14 cellular contexts compared by ENCODE assay signal in genomic region chr15:70261083-70261482, GRCh38.
A peak's percentile ranks its signal among the peaks of the same experiment; 100 is the strongest.
DNase-seq lines count a peak whose midpoint lies in the region; ATAC-seq, FAIRE-seq and TF ChIP-seq lines count a peak whose summit lies in the region.
"Had no signal": no experiment of that assay in that cellular context is flagged by ENCODE, and none has a peak within 500 bp of the region (broad histone marks: within the 10 kb centered on the region; RNA-seq: fewer than 3 reads in every experiment).

No MANE protein-coding gene starts in this region.

- H3K4me3 Mint-ChIP-seq in activated CD8-positive, alpha-beta memory T cell treated with anti-CD3 and anti-CD28 coated beads, Interleukin-2, amount 10 ng/mL, durations not matched to agents 7 days and 5 days: no peak overlapping the region
- H3K4me3 Mint-ChIP-seq: GM23338 had no signal

- H3K9ac ChIP-seq in kidney (ENCODE audit: low read length in 2 of 2): no peak overlapping the region

- H3K9me3 Mint-ChIP-seq in activated CD8-positive, alpha-beta memory T cell treated with anti-CD3 and anti-CD28 coated beads, Interleukin-2, amount 10 ng/mL, durations not matched to agents 7 days and 5 days (ENCODE audit: low read depth): no peaks in the 10 kb centered on the region
- H3K9me3 Mint-ChIP-seq: CD4-positive, alpha-beta memory T cell; GM23338 had no signal

- peaks cover 16 to 23% of the 10 kb centered on the region in 2 donors for H3K4me1 ChIP-seq in kidney (ENCODE audit: control insufficient read depth in 1 of 2, insufficient read depth in 1 of 2, low read depth in 1 of 2, low read length in 2 of 2)

- peaks cover 29% of the 10 kb centered on the region for H3K27me3 Mint-ChIP-seq in activated CD8-positive, alpha-beta memory T cell treated with anti-CD3 and anti-CD28 coated beads, Interleukin-2, amount 10 ng/mL, durations not matched to agents 7 days and 5 days
- H3K27me3 Mint-ChIP-seq: CD4-positive, alpha-beta memory T cell had no signal

- no peaks in the 10 kb centered on the region for H3K9me3 ChIP-seq in KOPT-K1 (ENCODE audit: insufficient read depth, low read length, poor library complexity, severe bottlenecking)
- H3K9me3 ChIP-seq in kidney (ENCODE audit: control insufficient read depth in 1 of 2, low read length in 2 of 2): no peaks in the 10 kb centered on the region
- H3K9me3 ChIP-seq: HAP-1 had no signal

- CTCF ChIA-PET in activated CD8-positive, alpha-beta memory T cell treated with anti-CD3 and anti-CD28 coated beads, Interleukin-2, amount 10 ng/mL, durations not matched to agents 7 days and 5 days (lab: Charles Lee): no interaction called here

- H3K36me3 ChIP-seq in KOPT-K1 (ENCODE audit: insufficient read depth, low read length) (no peaks in the 10 kb centered on the region), kidney (ENCODE audit: control insufficient read depth in 1 of 2, insufficient read depth in 2 of 2, low read length in 2 of 2) (no peaks in the 10 kb centered on the region)
- H3K36me3 ChIP-seq: HAP-1 had no signal

- no peaks in the 10 kb centered on the region for H3K36me3 Mint-ChIP-seq in activated CD8-positive, alpha-beta memory T cell treated with anti-CD3 and anti-CD28 coated beads, Interleukin-2, amount 10 ng/mL, durations not matched to agents 7 days and 5 days
- H3K36me3 Mint-ChIP-seq: CD4-positive, alpha-beta memory T cell had no signal

- peak overlapping the region; percentile 96 for H3K27ac ChIP-seq in KOPT-K1 (ENCODE audit: low read depth, low read length, poor library complexity, severe bottlenecking)
- no peak overlapping the region for H3K27ac ChIP-seq in kidney (ENCODE audit: low read depth in 2 of 2, low read length in 2 of 2)
- H3K27ac ChIP-seq: C4-2B had no signal

- intact Hi-C loops in kidney (cut with DNase I): no loop called here

- no peak overlapping the region for H3K4me3 ChIP-seq in kidney (ENCODE audit: low read length in 2 of 2)
- H3K4me3 ChIP-seq: GM23338, HAP-1 had no signal

- TF ChIP-seq CTCF in kidney (IDR thresholded peaks at IDR 0.05; ENCODE audit: borderline replicate concordance, extremely low read depth, insufficient read depth): no peak
- TF ChIP-seq CTCF in GM10266 (IDR thresholded peaks at IDR 0.05; ENCODE audit: control insufficient read depth, insufficient read depth, low read depth, missing control alignments): no peak

- ATAC-seq in activated CD8-positive, alpha-beta memory T cell treated with anti-CD3 and anti-CD28 coated beads, Interleukin-2, amount 10 ng/mL, durations not matched to agents 7 days and 5 days: no peak
- ATAC-seq in GM19467 (IDR thresholded peaks at IDR 0.05; ENCODE audit: unreplicated experiment): no peak
- ATAC-seq: GM23338 had no signal

- FAIRE-seq in kidney (lab: Jason Lieb, UNC): no peak
- peak; percentile 89 for FAIRE-seq in urothelium cell line (lab: Jason Lieb, UNC)
- FAIRE-seq: GM12891 had no signal

- DNase-seq in activated CD8-positive, alpha-beta memory T cell treated with anti-CD3 and anti-CD28 coated beads for 24 hours: peak; percentile 57
- no peak for DNase-seq in activated CD8-positive, alpha-beta memory T cell treated with anti-CD3 and anti-CD28 coated beads, Interleukin-2, amount 10 ng/mL, durations not matched to agents 7 days and 5 days
- peak; percentile 37 for DNase-seq in kidney
- DNase-seq in urothelium cell line (ENCODE audit: low spot score): no peak
- DNase-seq in GM10266 (ENCODE audit: extremely low spot score): no peak
- DNase-seq: 8988T; CD4-positive, alpha-beta memory T cell; DMS79 had no signal

- H3K4me1 Mint-ChIP-seq in activated CD8-positive, alpha-beta memory T cell treated with anti-CD3 and anti-CD28 coated beads, Interleukin-2, amount 10 ng/mL, durations not matched to agents 7 days and 5 days: peaks cover 34% of the 10 kb centered on the region

- H3K27ac Mint-ChIP-seq in activated CD8-positive, alpha-beta memory T cell treated with anti-CD3 and anti-CD28 coated beads, Interleukin-2, amount 10 ng/mL, durations not matched to agents 7 days and 5 days: no peak overlapping the region
- H3K27ac Mint-ChIP-seq: GM23338 had no signal

Comparison
In these comparisons a context has a peak if more than half of its experiments do, and no peak if none do; other contexts are left out.
1. DNase-seq: peak in activated CD8-positive, alpha-beta memory T cell treated with anti-CD3 and anti-CD28 coated beads for 24 hours (single experiment) and kidney (single experiment); none in activated CD8-positive, alpha-beta memory T cell treated with anti-CD3 and anti-CD28 coated beads, Interleukin-2, amount 10 ng/mL, durations not matched to agents 7 days and 5 days (single experiment), urothelium cell line (single experiment) and GM10266 (single experiment).